Comparison of ENCODE assay signal across 3 cellular contexts in genomic region chr1:78071696-78072095, GRCh38.
TF ChIP-seq lines count a peak whose summit lies in the region.

No MANE protein-coding gene starts in this region.

TF ChIP-seq in SK-N-SH, 30 proteins besides CTCF, POLR2A, EP300 and RAD21 (continued from another document):
- TF ChIP-seq IRF3 (IDR thresholded peaks at IDR 0.05; ENCODE audit: low read depth, low read length) = no peak

TF ChIP-seq in SK-N-SH treated with all-trans-retinoic acid at 6 μM for 48 hours, 23 proteins besides CTCF, POLR2A, EP300 and RAD21 (continued from another document):
- TF ChIP-seq PPARA (CRISPR knock-in tag; IDR thresholded peaks at IDR 0.05; ENCODE audit: borderline replicate concordance) = no peak
- no peak for TF ChIP-seq TOX (CRISPR knock-in tag; IDR thresholded peaks at IDR 0.05; ENCODE audit: borderline replicate concordance)
- TF ChIP-seq ZFP3 (CRISPR knock-in tag; IDR thresholded peaks at IDR 0.05) = no peak
- no peak for TF ChIP-seq ISL1 (CRISPR knock-in tag; IDR thresholded peaks at IDR 0.05)

TF ChIP-seq in HCT116, 20 proteins besides CTCF, POLR2A, EP300 and RAD21 (continued from another document):
- TF ChIP-seq REST (IDR thresholded peaks at IDR 0.05; ENCODE audit: low read depth) (no peak), POLR2AphosphoS5 (IDR thresholded peaks at IDR 0.05; ENCODE audit: low read depth, low read length) (no peak), EZH2phosphoT487 (IDR thresholded peaks at IDR 0.05; ENCODE audit: borderline replicate concordance) (no peak), EGR1 (IDR thresholded peaks at IDR 0.05; ENCODE audit: low read depth) (no peak), SIN3A (IDR thresholded peaks at IDR 0.05; ENCODE audit: low read depth) (no peak), SRF (IDR thresholded peaks at IDR 0.05; ENCODE audit: low read depth) (no peak), ATF3 (IDR thresholded peaks at IDR 0.05) (no peak), ZNF274 (IDR thresholded peaks at IDR 0.05; ENCODE audit: low read depth, low read length) (no peak), CBX3 (IDR thresholded peaks at IDR 0.05; ENCODE audit: low read depth) (no peak), SP1 (IDR thresholded peaks at IDR 0.05; ENCODE audit: low read depth) (no peak), ZBTB33 (IDR thresholded peaks at IDR 0.05; ENCODE audit: extremely low read depth, insufficient replicate concordance, low read length) (no peak)
